8 cellular contexts compared by ENCODE assay signal in genomic region chr3:179563298-179563934, GRCh38. TPM values are rescaled to one million over a fixed set of nuclear protein-coding genes. Genes with fewer than 3 reads are reported as not detected.
A peak's percentile ranks its signal among the peaks of the same experiment; 100 is the strongest.
DNase-seq lines count a peak whose midpoint lies in the region; ATAC-seq lines count a peak whose summit lies in the region.

No MANE protein-coding gene starts in this region.

- no peak overlapping the region for H4K5ac ChIP-seq in mesendoderm (ENCODE audit: low read length)

- H3K4me2 ChIP-seq in BLaER1 treated with 17β-estradiol and CSF1 and Interleukin-3, amounts not matched to agents 10 nM and 100 nM, result peak overlapping the region; percentile 86 to 97 (median 95)
- peak overlapping the region; percentile 76 for H3K4me2 ChIP-seq in mesendoderm (ENCODE audit: low read length)

- H2BK15ac ChIP-seq in mesendoderm (replicated peaks; ENCODE audit: low read depth), result no peak overlapping the region

- peak overlapping the region; percentile 79 to 96 (median 94) for H3K9ac ChIP-seq in BLaER1 treated with 17β-estradiol and CSF1 and Interleukin-3, amounts not matched to agents 10 nM and 100 nM
- peak overlapping the region; percentile 80 for H3K9ac ChIP-seq in mesendoderm (ENCODE audit: low read length)

- H2BK5ac ChIP-seq in mesendoderm (ENCODE audit: low read length), result peak overlapping the region; percentile 36

- no peak overlapping the region for H4K8ac ChIP-seq in mesendoderm (ENCODE audit: low read depth, low read length)

- no peaks in the 10 kb centered on the region for H3K9me3 ChIP-seq in BLaER1 treated with 17β-estradiol and CSF1 and Interleukin-3, amounts not matched to agents 10 nM and 100 nM (replicated peaks in 1 of 11)
- no peaks in the 10 kb centered on the region for H3K9me3 ChIP-seq in effector memory CD4-positive, alpha-beta T cell (ENCODE audit: control insufficient read depth, low read length)

- H3K27me3 ChIP-seq in BLaER1 treated with 17β-estradiol and CSF1 and Interleukin-3, amounts not matched to agents 10 nM and 100 nM, result no peaks in the 10 kb centered on the region
- H3K27me3 ChIP-seq in effector memory CD4-positive, alpha-beta T cell (replicated peaks; ENCODE audit: control insufficient read depth, insufficient read depth, low read length, poor library complexity, severe bottlenecking), result no peaks in the 10 kb centered on the region
- no peaks in the 10 kb centered on the region for H3K27me3 ChIP-seq in mesendoderm (ENCODE audit: insufficient read depth, low read length, poor library complexity)

- peaks cover 19 to 32% (median 25%) of the 10 kb centered on the region in 10 experiments for H3K4me1 ChIP-seq in BLaER1 treated with 17β-estradiol and CSF1 and Interleukin-3, amounts not matched to agents 10 nM and 100 nM
- peaks cover 13% of the 10 kb centered on the region for H3K4me1 ChIP-seq in effector memory CD4-positive, alpha-beta T cell (ENCODE audit: control insufficient read depth, insufficient read depth, low read length, poor library complexity, severe bottlenecking)
- H3K4me1 ChIP-seq in mesendoderm (ENCODE audit: control insufficient read depth, low read depth, low read length), result no peaks in the 10 kb centered on the region

- no peak overlapping the region for H2BK120ac ChIP-seq in mesendoderm (ENCODE audit: low read depth, low read length)

- H3K36me3 ChIP-seq in BLaER1 treated with 17β-estradiol and CSF1 and Interleukin-3, amounts not matched to agents 10 nM and 100 nM, result peaks cover 0 to 3% (median 0%) of the 10 kb centered on the region in 11 experiments; a peak in 1 of 22 replicates
- no peaks in the 10 kb centered on the region for H3K36me3 ChIP-seq in effector memory CD4-positive, alpha-beta T cell (ENCODE audit: control insufficient read depth, insufficient read depth, low read length)
- H3K36me3 ChIP-seq in mesendoderm (ENCODE audit: control insufficient read depth, insufficient read depth, low read length), result no peaks in the 10 kb centered on the region

- H3K79me2 ChIP-seq in mesendoderm (ENCODE audit: control insufficient read depth, insufficient read depth, low read length), result peaks cover 35% of the 10 kb centered on the region

- peaks cover 6% of the 10 kb centered on the region for H3K79me1 ChIP-seq in mesendoderm (ENCODE audit: low read length)

- peak overlapping the region; percentile 75 to 93 (median 88) for H3K4me3 ChIP-seq in BLaER1 treated with 17β-estradiol and CSF1 and Interleukin-3, amounts not matched to agents 10 nM and 100 nM
- peak overlapping the region; percentile 93 for H3K4me3 ChIP-seq in effector memory CD4-positive, alpha-beta T cell (ENCODE audit: insufficient read depth, low read depth, low read length, poor library complexity, severe bottlenecking)
- H3K4me3 ChIP-seq in mesendoderm (ENCODE audit: low read length), result peak overlapping the region; percentile 54

- H3K18ac ChIP-seq in mesendoderm (ENCODE audit: low read length), result peak overlapping the region; percentile 25

- no CpG with 5 or more reads among the region's 39 CpGs for WGBS in mesendoderm (ENCODE audit: extremely low coverage, insufficient coverage, low lambda C conversion rate)

- peak overlapping the region; percentile 89 for H3K56ac ChIP-seq in mesendoderm (ENCODE audit: low read length)

- peak overlapping the region in 10 of 11 experiments; percentile 63 to 96 (median 93); a peak in 21 of 22 replicates for H3K27ac ChIP-seq in BLaER1 treated with 17β-estradiol and CSF1 and Interleukin-3, amounts not matched to agents 10 nM and 100 nM
- peak overlapping the region; percentile 66 for H3K27ac ChIP-seq in effector memory CD4-positive, alpha-beta T cell (ENCODE audit: insufficient read depth, low read length, poor library complexity, severe bottlenecking)
- H3K27ac ChIP-seq in mesendoderm (ENCODE audit: low read depth, low read length), result peak overlapping the region; percentile 51

- DNase-seq in GM19238 (ENCODE audit: insufficient read length, low spot score) (peak; percentile 49), NCI-H69 (lab: John Stamatoyannopoulos, UW) (peak; percentile 81), mesendoderm (peak; percentile 84)
- peak; percentile 20 to 36 for DNase-seq in activated CD8-positive, alpha-beta memory T cell treated with anti-CD3 and anti-CD28 coated beads for 1 hour (ENCODE audit: extremely low read depth in 1 of 2, low read depth in 1 of 2)
- DNase-seq in effector memory CD4-positive, alpha-beta T cell, result peak; percentile 38 to 53 (median 52)
- peak; percentile 32 for DNase-seq in stimulated activated CD8-positive, alpha-beta memory T cell treated with anti-CD3 and anti-CD28 coated beads, Interleukin-15, amount 100 ng/mL, for 1 hour (ENCODE audit: low read depth)

- no peak overlapping the region for H3K23ac ChIP-seq in mesendoderm (ENCODE audit: low read length)

- no peak overlapping the region for H2AK5ac ChIP-seq in mesendoderm (ENCODE audit: low read length)

- H4K20me1 ChIP-seq in BLaER1 treated with 17β-estradiol and CSF1 and Interleukin-3, amounts not matched to agents 10 nM and 100 nM, result peaks cover 0 to 51% (median 46%) of the 10 kb centered on the region in 11 experiments; a peak in 17 of 22 replicates

- peak; percentile 39 for ATAC-seq in HG03378 (IDR thresholded peaks at IDR 0.05; ENCODE audit: unreplicated experiment)

- no peak overlapping the region for H3K4ac ChIP-seq in mesendoderm (ENCODE audit: low read depth, low read length)

RNA-seq across cellular contexts. Expression of gene ACTL6A, which starts 0.7 kb away (rescaled TPM):
- polyA plus RNA-seq in mesendoderm (2013, experiment 1 of 2), result 93.1 TPM
- polyA plus RNA-seq in mesendoderm (2013, experiment 2 of 2), result 90.0 TPM

RNA-seq across cellular contexts. Expression of gene MRPL47, which starts 41.0 kb away (rescaled TPM):
- polyA plus RNA-seq in mesendoderm (2013, experiment 1 of 2), result 133 TPM
- 128 TPM for polyA plus RNA-seq in mesendoderm (2013, experiment 2 of 2)

RNA-seq across cellular contexts. Expression of gene NDUFB5, which starts 41.2 kb away (rescaled TPM):
- 69.0 TPM for polyA plus RNA-seq in mesendoderm (2013, experiment 1 of 2)
- polyA plus RNA-seq in mesendoderm (2013, experiment 2 of 2), result 67.1 TPM

Comparison
In these comparisons a context has a peak if more than half of its experiments do, and no peak if none do; other contexts are left out.
1. Peak in every context shown above with its lines: DNase-seq, ATAC-seq, H3K4me3 ChIP-seq and H3K27ac ChIP-seq.
2. DNase-seq: peak in every context shown above with its lines; median percentile 84 in mesendoderm; 81 in NCI-H69; 52 in effector memory CD4-positive, alpha-beta T cell; 49 in GM19238; 32 in stimulated activated CD8-positive, alpha-beta memory T cell treated with anti-CD3 and anti-CD28 coated beads, Interleukin-15, amount 100 ng/mL, for 1 hour; 28 in activated CD8-positive, alpha-beta memory T cell treated with anti-CD3 and anti-CD28 coated beads for 1 hour.